Comparison of ENCODE assay signal across 21 cellular contexts in genomic region chr18:27704721-27705361, GRCh38.
DNase-seq lines count a peak whose midpoint lies in the region; TF ChIP-seq lines count a peak whose summit lies in the region.
"Had no signal": no experiment of that assay in that cellular context is flagged by ENCODE, and none has a peak within 500 bp of the region (broad histone marks: within the 10 kb centered on the region; RNA-seq: fewer than 3 reads in every experiment).

No MANE protein-coding gene starts in this region.

- H3K36me3 Mint-ChIP-seq in neural crest cell (ENCODE audit: low read depth), result peaks cover 13% of the 10 kb centered on the region
- H3K36me3 Mint-ChIP-seq in activated CD4-positive, alpha-beta T cell treated with anti-CD3 and anti-CD28 coated beads, Interleukin-2, amount 10 ng/mL, durations not matched to agents 24 days and 14 days (ENCODE audit: low read depth), result no peaks in the 10 kb centered on the region

- peaks cover 22% of the 10 kb centered on the region for H3K4me1 Mint-ChIP-seq in neural crest cell
- H3K4me1 Mint-ChIP-seq in activated CD4-positive, alpha-beta T cell treated with anti-CD3 and anti-CD28 coated beads, Interleukin-2, amount 10 ng/mL, durations not matched to agents 24 days and 14 days, result no peaks in the 10 kb centered on the region
- H3K4me1 Mint-ChIP-seq: activated CD4-positive, alpha-beta T cell treated with anti-CD3 and anti-CD28 coated beads for 36 hours; activated naive CD8-positive, alpha-beta T cell treated with anti-CD3 and anti-CD28 coated beads, Interleukin-2, amount 50 U/mL, for 24 hours; central memory CD8-positive, alpha-beta T cell had no signal

- H3K4me3 ChIP-seq in choroid plexus epithelial cell (ENCODE audit: low read depth, low read length) (no peak overlapping the region), esophagus squamous epithelium (no peak overlapping the region)
- H3K4me3 ChIP-seq: gastroesophageal sphincter, GM12878, tibial artery had no signal

- no peaks in the 10 kb centered on the region for H3K4me1 ChIP-seq in esophagus squamous epithelium
- H3K4me1 ChIP-seq: gastroesophageal sphincter, tibial artery had no signal

- H3K27me3 Mint-ChIP-seq in neural crest cell (ENCODE audit: low read depth), result no peaks in the 10 kb centered on the region
- H3K27me3 Mint-ChIP-seq in activated CD4-positive, alpha-beta T cell treated with anti-CD3 and anti-CD28 coated beads, Interleukin-2, amount 10 ng/mL, durations not matched to agents 24 days and 14 days, result no peaks in the 10 kb centered on the region
- H3K27me3 Mint-ChIP-seq: activated CD4-positive, alpha-beta T cell treated with anti-CD3 and anti-CD28 coated beads for 36 hours; activated naive CD8-positive, alpha-beta T cell treated with anti-CD3 and anti-CD28 coated beads, Interleukin-2, amount 50 U/mL, for 24 hours; activated T-cell treated with anti-CD3 and anti-CD28 coated beads, Interleukin-2, amount 50 U/mL, for 24 hours; central memory CD8-positive, alpha-beta T cell had no signal

- H3K27ac ChIP-seq in esophagus squamous epithelium, result no peak overlapping the region
- H3K27ac ChIP-seq: gastroesophageal sphincter, tibial artery had no signal

- H3K27ac Mint-ChIP-seq in neural crest cell (ENCODE audit: unreplicated experiment), result peak overlapping the region; percentile 38
- H3K27ac Mint-ChIP-seq in activated CD4-positive, alpha-beta T cell treated with anti-CD3 and anti-CD28 coated beads, Interleukin-2, amount 10 ng/mL, durations not matched to agents 24 days and 14 days, result no peak overlapping the region
- H3K27ac Mint-ChIP-seq: activated CD4-positive, alpha-beta T cell treated with anti-CD3 and anti-CD28 coated beads for 36 hours; activated naive CD8-positive, alpha-beta T cell treated with anti-CD3 and anti-CD28 coated beads, Interleukin-2, amount 50 U/mL, for 24 hours; activated T-cell treated with anti-CD3 and anti-CD28 coated beads, Interleukin-2, amount 50 U/mL, for 24 hours had no signal

- no peak overlapping the region for H3K4me3 Mint-ChIP-seq in neural crest cell
- no peak overlapping the region for H3K4me3 Mint-ChIP-seq in activated CD4-positive, alpha-beta T cell treated with anti-CD3 and anti-CD28 coated beads, Interleukin-2, amount 10 ng/mL, durations not matched to agents 24 days and 14 days
- H3K4me3 Mint-ChIP-seq: activated CD4-positive, alpha-beta T cell treated with anti-CD3 and anti-CD28 coated beads for 36 hours; activated naive CD8-positive, alpha-beta T cell treated with anti-CD3 and anti-CD28 coated beads, Interleukin-2, amount 50 U/mL, for 24 hours; activated T-cell treated with anti-CD3 and anti-CD28 coated beads, Interleukin-2, amount 50 U/mL, for 24 hours; central memory CD8-positive, alpha-beta T cell had no signal

- H3K9me3 ChIP-seq in esophagus squamous epithelium, result peaks cover 0 to 5% (median 0%) of the 10 kb centered on the region in 3 donors

- WGBS in esophagus squamous epithelium, 2 donors, result 25 to 32% methylated on average over 2 to 3 of the region's 3 CpGs

- intact Hi-C loops in activated CD4-positive, alpha-beta T cell treated with anti-CD3 and anti-CD28 coated beads, Interleukin-2, amount 10 ng/mL, durations not matched to agents 24 days and 14 days (cut with micrococcal nuclease), result no loop called here
- intact Hi-C loops in esophagus squamous epithelium (cut with DNase I), result no loop called here

- peaks cover 20% of the 10 kb centered on the region for H3K9me3 Mint-ChIP-seq in neural crest cell
- H3K9me3 Mint-ChIP-seq in activated CD4-positive, alpha-beta T cell treated with anti-CD3 and anti-CD28 coated beads, Interleukin-2, amount 10 ng/mL, durations not matched to agents 24 days and 14 days, result peaks cover 7% of the 10 kb centered on the region

- no peaks in the 10 kb centered on the region for H3K36me3 ChIP-seq in esophagus squamous epithelium
- H3K36me3 ChIP-seq: gastroesophageal sphincter, tibial artery had no signal

- H3K27me3 ChIP-seq in esophagus squamous epithelium, result no peaks in the 10 kb centered on the region
- H3K27me3 ChIP-seq: gastroesophageal sphincter, tibial artery had no signal

- DNase-seq in DMS79 treated with DMSO at 0.1 percent for 48 hours (lab: John Stamatoyannopoulos, UW) (peak; percentile 6), NCI-H146 treated with DMSO at 0.1 percent for 48 hours (lab: John Stamatoyannopoulos, UW; ENCODE audit: unreplicated experiment) (peak; percentile 18), choroid plexus epithelial cell (ENCODE audit: low read depth) (peak; percentile 3), neural crest cell (ENCODE audit: low read depth, low spot score) (no peak), cortex of kidney (lab: John Stamatoyannopoulos, UW) (no peak), esophagus squamous epithelium (lab: John Stamatoyannopoulos, UW) (no peak), NCI-H1694 (lab: John Stamatoyannopoulos, UW) (no peak)
- DNase-seq in activated CD4-positive, alpha-beta T cell treated with anti-CD3 and anti-CD28 coated beads, Interleukin-2, amount 10 ng/mL, durations not matched to agents 24 days and 14 days, result no peak
- DNase-seq: activated CD4-positive, alpha-beta T cell treated with anti-CD3 and anti-CD28 coated beads for 36 hours; activated CD8-positive, alpha-beta memory T cell treated with anti-CD3 and anti-CD28 coated beads for 24 hours; activated gamma-delta T cell treated with Interleukin-2 at 50 U/mL for 16 hours; activated naive CD8-positive, alpha-beta T cell treated with anti-CD3 and anti-CD28 coated beads, Interleukin-2, amount 50 U/mL, for 24 hours; activated T-cell treated with anti-CD3 and anti-CD28 coated beads, Interleukin-2, amount 50 U/mL, for 24 hours; EL; NCI-H2029 treated with DMSO at 0.1 percent for 48 hours; OCI-M1; small intestine; tibial artery had no signal

- TF ChIP-seq POLR2A in esophagus squamous epithelium (IDR thresholded peaks at IDR 0.05), result no peak

- TF ChIP-seq CTCF in choroid plexus epithelial cell (conservative IDR thresholded peaks at IDR 0.05; ENCODE audit: low read depth, low read length) (no peak), neural crest cell (conservative IDR thresholded peaks at IDR 0.05) (no peak), esophagus squamous epithelium (IDR thresholded peaks at IDR 0.05) (no peak)

Comparison
In these comparisons a context has a peak if more than half of its experiments do, and no peak if none do; other contexts are left out.
1. DNase-seq: peak in DMS79 treated with DMSO at 0.1 percent for 48 hours (single experiment), NCI-H146 treated with DMSO at 0.1 percent for 48 hours (single experiment) and choroid plexus epithelial cell (single experiment); none in neural crest cell (single experiment), cortex of kidney (single experiment), activated CD4-positive, alpha-beta T cell treated with anti-CD3 and anti-CD28 coated beads, Interleukin-2, amount 10 ng/mL, durations not matched to agents 24 days and 14 days (single experiment), esophagus squamous epithelium (single experiment) and NCI-H1694 (single experiment).